In the genomic region with DNA sequence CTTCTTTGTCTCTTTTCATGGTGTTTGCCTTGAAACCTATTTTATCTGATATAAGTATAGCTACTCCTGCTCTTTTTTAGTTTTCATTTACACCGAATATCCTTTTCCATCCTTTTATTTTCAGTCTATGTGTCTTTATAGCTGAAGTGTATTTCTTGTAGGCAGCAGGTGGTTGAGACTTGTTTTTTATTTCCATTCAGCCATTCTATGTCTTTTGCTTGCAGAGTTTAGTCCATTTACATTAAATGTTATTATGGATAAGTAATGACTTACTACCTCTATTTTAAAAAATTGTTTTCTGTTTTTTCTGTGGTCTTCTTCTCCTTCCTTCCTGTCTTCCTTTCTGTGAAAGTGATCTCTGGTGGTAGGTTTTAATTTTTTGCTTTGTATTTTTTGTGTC, we compare ENCODE assay signal across 30 cellular contexts.
"Had no signal": no experiment of that assay in that cellular context is flagged by ENCODE, and none has a peak within 500 bp of the region (broad histone marks: within the 10 kb centered on the region; RNA-seq: fewer than 3 reads in every experiment).

No MANE protein-coding gene starts in this region.

- ATAC-seq: natural killer cell; psoas muscle; right cardiac atrium; stimulated activated memory B cell treated with anti-CD40 and anti-IgM and Interleukin-4, amounts not matched to agents 10 μg/mL and 1 μg/mL and 100 μg/mL, for 72 hours; stimulated activated naive CD8-positive, alpha-beta T cell treated with anti-CD3 and anti-CD28 coated beads, Interleukin-15, amount 100 ng/mL, for 72 hours; stimulated activated naive CD8-positive, alpha-beta T cell treated with anti-CD3 and anti-CD28 coated beads, Interleukin-15, Interleukin-2, amounts not matched to agents 100 U/mL and 50 U/mL, for 24 hours; upper lobe of right lung had no signal

- H3K4me1 Mint-ChIP-seq: natural killer cell, nephron, neural progenitor cell had no signal

- H2AFZ ChIP-seq: neural progenitor cell, parathyroid adenoma had no signal

- H3K27me3 Mint-ChIP-seq: progenitor cell of endocrine pancreas; stimulated activated memory B cell treated with anti-CD40 and anti-IgM and Interleukin-4, amounts not matched to agents 10 μg/mL and 1 μg/mL and 100 μg/mL, for 72 hours; stimulated activated naive CD8-positive, alpha-beta T cell treated with anti-CD3 and anti-CD28 coated beads, Interleukin-15, amount 100 ng/mL, for 72 hours had no signal

- H3K27ac Mint-ChIP-seq: natural killer cell; nephron; neural progenitor cell; progenitor cell of endocrine pancreas; stimulated activated memory B cell treated with anti-CD40 and anti-IgM and Interleukin-4, amounts not matched to agents 10 μg/mL and 1 μg/mL and 100 μg/mL, for 72 hours; type B pancreatic cell had no signal

- H3K9ac ChIP-seq: neural progenitor cell, parathyroid adenoma had no signal

- H3K9me3 ChIP-seq: ovary, right lobe of liver, suprapubic skin, testis, upper lobe of right lung had no signal

- DNase-seq: natural killer cell; occipital lobe; ovary; posterior cingulate gyrus; psoas muscle; right cardiac atrium; right lobe of liver; spleen; stimulated activated CD4-positive, alpha-beta T cell treated with anti-CD3 and anti-CD28 coated beads, Interleukin-12 subunit alpha, Interleukin-12 subunit beta, amount 100 ng/mL, for 4 hours; stimulated activated CD4-positive, alpha-beta T cell treated with anti-CD3 and anti-CD28 coated beads, Interleukin-1b, Interleukin-23, amount 100 ng/mL, for 48 hours; stimulated activated CD4-positive, alpha-beta T cell treated with anti-CD3 and anti-CD28 coated beads, Interleukin-4, amount 100 ng/mL, for 1 hour; stimulated activated CD4-positive, alpha-beta T cell treated with anti-CD3 and anti-CD28 coated beads, Interleukin-4, amount 100 ng/mL, for 4 hours; stimulated activated CD8-positive, alpha-beta memory T cell treated with anti-CD3 and anti-CD28 coated beads, Interleukin-4, amount 100 ng/mL, for 48 hours; stimulated activated naive CD8-positive, alpha-beta T cell treated with anti-CD3 and anti-CD28 coated beads, Interleukin-15, amount 100 ng/mL, for 72 hours; stimulated activated naive CD8-positive, alpha-beta T cell treated with anti-CD3 and anti-CD28 coated beads, Interleukin-15, Interleukin-2, amounts not matched to agents 100 U/mL and 50 U/mL, for 24 hours; substantia nigra; testis; tibial artery; transverse colon; upper lobe of right lung; uterus had no signal

- H3K27ac ChIP-seq: neural progenitor cell, ovary, parathyroid adenoma, psoas muscle, right lobe of liver, skin epidermis, spleen, suprapubic skin, testis, tibial artery, transverse colon, upper lobe of right lung, uterus had no signal

- H3K27me3 ChIP-seq: neural progenitor cell, ovary, right lobe of liver, spleen, suprapubic skin, testis, tibial artery, transverse colon, upper lobe of right lung, uterus had no signal

- H3K36me3 ChIP-seq: neural progenitor cell, ovary, right lobe of liver, spleen, suprapubic skin, tibial artery, transverse colon, upper lobe of right lung, uterus had no signal

- H3K4me3 ChIP-seq: neural progenitor cell, ovary, psoas muscle, right lobe of liver, skin epidermis, smooth muscle cell, spleen, suprapubic skin, testis, tibial artery, transverse colon, upper lobe of right lung, uterus had no signal

- H3K4me3 Mint-ChIP-seq: natural killer cell; nephron; neural progenitor cell; stimulated activated memory B cell treated with anti-CD40 and anti-IgM and Interleukin-4, amounts not matched to agents 10 μg/mL and 1 μg/mL and 100 μg/mL, for 72 hours; stimulated activated naive CD8-positive, alpha-beta T cell treated with anti-CD3 and anti-CD28 coated beads, Interleukin-15, amount 100 ng/mL, for 72 hours; type B pancreatic cell had no signal

- H3K79me2 ChIP-seq: parathyroid adenoma had no signal

- H3K36me3 Mint-ChIP-seq: neural progenitor cell; stimulated activated memory B cell treated with anti-CD40 and anti-IgM and Interleukin-4, amounts not matched to agents 10 μg/mL and 1 μg/mL and 100 μg/mL, for 72 hours; type B pancreatic cell had no signal

- H3K4me2 ChIP-seq: neural progenitor cell, smooth muscle cell had no signal

- H3K4me1 ChIP-seq: neural progenitor cell, parathyroid adenoma, psoas muscle, right lobe of liver, suprapubic skin, testis, tibial artery, upper lobe of right lung, uterus had no signal
